ENCODE assay signal across 16 cellular contexts in genomic region chr6:26120807-26121140, GRCh38. TPM values are rescaled to one million over a fixed set of nuclear protein-coding genes. Genes with fewer than 3 reads are reported as not detected.
DNase-seq lines count a peak whose midpoint lies in the region; ATAC-seq and TF ChIP-seq lines count a peak whose summit lies in the region.
"Had no signal": no experiment of that assay in that cellular context is flagged by ENCODE, and none has a peak within 500 bp of the region (broad histone marks: within the 10 kb centered on the region; RNA-seq: fewer than 3 reads in every experiment).

No MANE protein-coding gene starts in this region.

- H3K27ac Mint-ChIP-seq in activated CD4-positive, alpha-beta T cell treated with anti-CD3 and anti-CD28 coated beads, Interleukin-2, amount 10 ng/mL, durations not matched to agents 7 days and 5 days, result peak overlapping the region; percentile 99
- peak overlapping the region; percentile 82 for H3K27ac Mint-ChIP-seq in chondrocyte (ENCODE audit: unreplicated experiment)
- peak overlapping the region; percentile 95 for H3K27ac Mint-ChIP-seq in progenitor cell of endocrine pancreas

- no peak for TF ChIP-seq CTCF in Panc1 (IDR thresholded peaks at IDR 0.05)
- no peak for TF ChIP-seq CTCF in chondrocyte (IDR thresholded peaks at IDR 0.05)
- no peak for TF ChIP-seq CTCF in progenitor cell of endocrine pancreas (IDR thresholded peaks at IDR 0.05; ENCODE audit: unreplicated experiment)
- TF ChIP-seq CTCF in psoas muscle (IDR thresholded peaks at IDR 0.05), result no peak

- H3K27ac ChIP-seq in Panc1 (ENCODE audit: low read length) (peak overlapping the region; percentile 100), psoas muscle (no peak overlapping the region)
- H3K27ac ChIP-seq: upper lobe of right lung had no signal

- ATAC-seq in Panc1 (no peak), GM19023 (IDR thresholded peaks at IDR 0.05; ENCODE audit: unreplicated experiment) (no peak), psoas muscle (no peak), HG03342 (IDR thresholded peaks at IDR 0.05; ENCODE audit: unreplicated experiment) (no peak)
- ATAC-seq: upper lobe of right lung had no signal

- no peaks in the 10 kb centered on the region for H3K9me3 ChIP-seq in Panc1 (ENCODE audit: control insufficient read depth, insufficient read depth, low read depth, low read length)
- no peaks in the 10 kb centered on the region for H3K9me3 ChIP-seq in psoas muscle
- H3K9me3 ChIP-seq: HAP-1, upper lobe of right lung had no signal

- no peak overlapping the region for H3K4me3 Mint-ChIP-seq in activated CD4-positive, alpha-beta T cell treated with anti-CD3 and anti-CD28 coated beads, Interleukin-2, amount 10 ng/mL, durations not matched to agents 7 days and 5 days
- no peak overlapping the region for H3K4me3 Mint-ChIP-seq in chondrocyte (ENCODE audit: unreplicated experiment)
- no peak overlapping the region for H3K4me3 Mint-ChIP-seq in progenitor cell of endocrine pancreas (ENCODE audit: low read depth)

- CTCF ChIA-PET in activated CD4-positive, alpha-beta T cell treated with anti-CD3 and anti-CD28 coated beads, Interleukin-2, amount 10 ng/mL, durations not matched to agents 7 days and 5 days (lab: Charles Lee), result no interaction called here
- CTCF ChIA-PET in Panc1 (lab: Charles Lee), result no interaction called here

- intact Hi-C loops in Panc1 (cut with micrococcal nuclease; ENCODE audit: unreplicated experiment), result loop anchor here (5.0 kb wide), 1 partner anchor 1772 kb away; a partner anchor contains a TSS
- intact Hi-C loops in psoas muscle (cut with DNase I), result no loop called here

- 80 to 96% (median 80%) methylated on average over 3 of the region's 3 CpGs for WGBS in psoas muscle, 3 donors

- BruUV-seq in Panc1 (replicated peaks; lab: Mats Ljungman, UMichigan), result no TSS peak

- H3K9me3 Mint-ChIP-seq in activated CD4-positive, alpha-beta T cell treated with anti-CD3 and anti-CD28 coated beads, Interleukin-2, amount 10 ng/mL, durations not matched to agents 7 days and 5 days, result peaks cover 2% of the 10 kb centered on the region
- H3K9me3 Mint-ChIP-seq in chondrocyte (ENCODE audit: low read depth) (no peaks in the 10 kb centered on the region), progenitor cell of endocrine pancreas (ENCODE audit: low read depth) (no peaks in the 10 kb centered on the region)

- peaks cover 19% of the 10 kb centered on the region for H3K36me3 Mint-ChIP-seq in activated CD4-positive, alpha-beta T cell treated with anti-CD3 and anti-CD28 coated beads, Interleukin-2, amount 10 ng/mL, durations not matched to agents 7 days and 5 days (ENCODE audit: low read depth)
- H3K36me3 Mint-ChIP-seq in chondrocyte (ENCODE audit: low read depth), result no peaks in the 10 kb centered on the region
- H3K36me3 Mint-ChIP-seq in progenitor cell of endocrine pancreas (ENCODE audit: insufficient read depth), result peaks cover 3% of the 10 kb centered on the region

- DNase-seq in activated CD4-positive, alpha-beta T cell treated with anti-CD3 and anti-CD28 coated beads, Interleukin-2, amount 10 ng/mL, durations not matched to agents 7 days and 5 days, result no peak
- DNase-seq in activated CD4-positive, alpha-beta T cell treated with anti-CD3 and anti-CD28 coated beads for 1 hour, result no peak
- no peak for DNase-seq in Panc1 (ENCODE audit: low read depth, low spot score)
- DNase-seq in chondrocyte (ENCODE audit: low spot score), result no peak
- DNase-seq in progenitor cell of endocrine pancreas (ENCODE audit: low spot score, unreplicated experiment), result no peak
- no peak for DNase-seq in psoas muscle
- DNase-seq: activated CD4-positive, alpha-beta T cell treated with anti-CD3 and anti-CD28 coated beads, Interleukin-2, amount 50 U/mL, for 4 hours; cortex of kidney; islet precursor cell; KG1; NCI-H187; NCI-H774; upper lobe of right lung had no signal

- peaks cover 34% of the 10 kb centered on the region for H3K4me1 ChIP-seq in Panc1 (ENCODE audit: control insufficient read depth, insufficient read depth, low read length)
- peaks cover 6% of the 10 kb centered on the region for H3K4me1 ChIP-seq in psoas muscle
- H3K4me1 ChIP-seq: upper lobe of right lung had no signal

- peaks cover 4% of the 10 kb centered on the region; the same call in 1 of the 2 replicates for H3K36me3 ChIP-seq in Panc1 (ENCODE audit: control insufficient read depth, insufficient read depth, low read length)
- no peaks in the 10 kb centered on the region for H3K36me3 ChIP-seq in psoas muscle (ENCODE audit: insufficient read depth in 1 of 2, low read depth in 1 of 2)
- H3K36me3 ChIP-seq: upper lobe of right lung had no signal

- peaks cover 4% of the 10 kb centered on the region for H3K27me3 Mint-ChIP-seq in activated CD4-positive, alpha-beta T cell treated with anti-CD3 and anti-CD28 coated beads, Interleukin-2, amount 10 ng/mL, durations not matched to agents 7 days and 5 days
- no peaks in the 10 kb centered on the region for H3K27me3 Mint-ChIP-seq in chondrocyte (ENCODE audit: low read depth)
- no peaks in the 10 kb centered on the region for H3K27me3 Mint-ChIP-seq in progenitor cell of endocrine pancreas

- H3K4me3 ChIP-seq in Panc1 (ENCODE audit: low read depth in 2 of 2, low read length in 2 of 2) (peak overlapping the region; percentile 82 to 100; a peak in 3 of 4 replicates), psoas muscle (no peak overlapping the region)
- H3K4me3 ChIP-seq: HAP-1, upper lobe of right lung had no signal

- H3K4me1 Mint-ChIP-seq in activated CD4-positive, alpha-beta T cell treated with anti-CD3 and anti-CD28 coated beads, Interleukin-2, amount 10 ng/mL, durations not matched to agents 7 days and 5 days, result peaks cover 26% of the 10 kb centered on the region
- H3K4me1 Mint-ChIP-seq in chondrocyte (ENCODE audit: low read depth), result peaks cover 18% of the 10 kb centered on the region
- peaks cover 24% of the 10 kb centered on the region for H3K4me1 Mint-ChIP-seq in progenitor cell of endocrine pancreas (ENCODE audit: low read depth)

- POLR2A ChIA-PET in activated CD4-positive, alpha-beta T cell treated with anti-CD3 and anti-CD28 coated beads, Interleukin-2, amount 10 ng/mL, durations not matched to agents 7 days and 5 days (lab: Charles Lee), result interaction anchor here (1.8 kb wide), 1 partner anchor 36 kb away, joined by 5 read pairs; no protein-coding TSS in a partner anchor
- POLR2A ChIA-PET in Panc1 (lab: Charles Lee), result interaction anchor here (1.0 kb wide), 1 partner anchor 16 kb away, joined by 4 read pairs; no protein-coding TSS in a partner anchor

- H3K27me3 ChIP-seq in Panc1 (ENCODE audit: control insufficient read depth, insufficient read depth, low read length) (no peaks in the 10 kb centered on the region), psoas muscle (ENCODE audit: insufficient read depth in 3 of 3, low read length in 2 of 3) (no peaks in the 10 kb centered on the region)
- H3K27me3 ChIP-seq: upper lobe of right lung had no signal

- in situ Hi-C loops in Panc1 (cut with HindIII; ENCODE audit: low pct_unique_long_range_greater_than_20kb, low sequenced_read_pairs), result no loop called here

RNA-seq across cellular contexts. Expression of gene HFE, which starts 33.5 kb away (rescaled TPM):
- 1 to 10 TPM; 3.0 to 3.5 TPM for total RNA-seq in activated CD4-positive, alpha-beta T cell treated with anti-CD3 and anti-CD28 coated beads, Interleukin-2, amount 10 ng/mL, durations not matched to agents 7 days and 5 days
- 12.1 TPM for total RNA-seq in Panc1 (2021; ENCODE audit: unreplicated experiment)
- polyA plus RNA-seq in Panc1 (2012; ENCODE audit: insufficient read length), result 17.7 TPM
- 6.1 to 7.5 TPM (median 6.4 TPM) in 3 replicates for total RNA-seq in chondrocyte
- total RNA-seq in progenitor cell of endocrine pancreas, result 1.1 and 1.8 TPM in 2 replicates
- total RNA-seq in psoas muscle, result 1 to 10 TPM in 3 of 4 donors, under 1 TPM in 1; 0.99 to 2.7 (median 1.6) TPM
- polyA plus RNA-seq in psoas muscle, result 1 to 10 TPM in 1 of 3 donors, under 1 TPM in 2; 0.32 to 1.2 (median 0.40) TPM
